Comparison of ENCODE assay signal across 31 cellular contexts in the genomic region with DNA sequence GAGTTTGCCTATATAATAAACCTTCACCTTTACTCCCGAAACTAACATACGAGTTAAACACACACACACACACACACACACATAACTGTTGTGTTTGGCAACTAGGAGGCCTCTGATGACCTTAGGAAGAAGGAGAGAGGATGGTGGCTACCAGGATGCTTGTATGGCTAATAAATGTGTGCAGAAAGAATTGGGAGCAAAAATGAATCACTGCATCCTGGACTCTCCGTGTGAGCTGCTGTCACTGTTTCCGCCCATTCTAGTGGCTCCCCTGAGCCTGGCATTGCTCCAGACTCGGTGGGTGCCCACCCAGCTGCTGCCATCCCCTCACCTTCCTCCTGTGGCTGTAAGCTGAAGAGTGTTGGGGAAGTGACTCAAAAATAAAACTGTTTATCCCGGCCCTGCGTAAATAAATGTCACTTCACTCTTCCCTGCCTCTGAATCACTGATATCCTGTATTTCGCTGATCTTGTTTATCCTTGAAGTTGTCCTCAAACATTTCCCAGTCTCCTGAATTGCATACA.
"Had no signal": no experiment of that assay in that cellular context is flagged by ENCODE, and none has a peak within 500 bp of the region (broad histone marks: within the 10 kb centered on the region; RNA-seq: fewer than 3 reads in every experiment).

No MANE protein-coding gene starts in this region.

- H3K27me3 ChIP-seq: adrenal gland, body of pancreas, esophagus squamous epithelium had no signal

- H3K27ac ChIP-seq: adrenal gland, body of pancreas, epithelial cell of prostate, esophagus squamous epithelium, gastroesophageal sphincter, WERI-Rb-1 had no signal

- H3K4me1 ChIP-seq: adrenal gland, body of pancreas, esophagus squamous epithelium, gastroesophageal sphincter had no signal

- H3K9me3 Mint-ChIP-seq: effector memory CD8-positive, alpha-beta T cell had no signal

- ATAC-seq: activated CD4-positive, CD25-positive, alpha-beta regulatory T cell treated with anti-CD3 and anti-CD28 coated beads, Interleukin-2, amount 50 U/mL, for 24 hours; activated CD8-positive, alpha-beta T cell treated with anti-CD3 and anti-CD28 coated beads for 36 hours; activated naive CD8-positive, alpha-beta T cell treated with anti-CD3 and anti-CD28 coated beads, Interleukin-2, amount 50 U/mL, for 24 hours; activated T-cell treated with anti-CD3 and anti-CD28 coated beads, Interleukin-2, amount 50 U/mL, for 4 hours; activated T-helper 17 cell treated with anti-CD3 and anti-CD28 coated beads, Interleukin-2, amount 50 U/mL, for 72 hours; body of pancreas; effector memory CD8-positive, alpha-beta T cell; gastroesophageal sphincter; T-helper 17 cell had no signal

- DNase-seq: activated B cell treated with CpG ODN at 0.5 μM for 24 hours; activated CD4-positive, alpha-beta T cell treated with anti-CD3 and anti-CD28 coated beads for 48 hours; activated CD4-positive, alpha-beta T cell treated with anti-CD3 and anti-CD28 coated beads, Interleukin-2, amount 50 U/mL, for 1 hour; activated CD4-positive, alpha-beta T cell treated with anti-CD3 and anti-CD28 coated beads, Interleukin-2, amount 50 U/mL, for 48 hours; activated CD8-positive, alpha-beta memory T cell treated with anti-CD3 and anti-CD28 coated beads for 24 hours; activated CD8-positive, alpha-beta T cell treated with anti-CD3 and anti-CD28 coated beads for 36 hours; activated effector memory CD4-positive, alpha-beta T cell treated with Interleukin-2 at 50 U/mL for 16 hours; activated gamma-delta T cell treated with Interleukin-2 at 50 U/mL for 16 hours; activated naive CD4-positive, alpha-beta T cell treated with Interleukin-2 at 50 U/mL for 16 hours; activated naive CD8-positive, alpha-beta T cell treated with anti-CD3 and anti-CD28 coated beads for 36 hours; activated naive CD8-positive, alpha-beta T cell treated with anti-CD3 and anti-CD28 coated beads, Interleukin-2, amount 50 U/mL, for 24 hours; activated T-cell treated with anti-CD3 and anti-CD28 coated beads, Interleukin-2, amount 50 U/mL, for 4 hours; adrenal gland; aorta; body of pancreas; caudate nucleus; effector CD4-positive, alpha-beta T cell; effector memory CD8-positive, alpha-beta T cell; esophagus squamous epithelium; foreskin melanocyte; head of caudate nucleus; T-helper 1 cell; T-helper 17 cell; T1000; WERI-Rb-1 had no signal

- H3K36me3 ChIP-seq: adrenal gland, esophagus squamous epithelium, gastroesophageal sphincter, WERI-Rb-1 had no signal

- H3K4me1 Mint-ChIP-seq: activated B cell treated with CpG ODN at 0.5 μM for 24 hours; activated naive CD4-positive, alpha-beta T cell treated with anti-CD3 and anti-CD28 coated beads, Interleukin-2, amount 50 U/mL, for 24 hours; activated naive CD8-positive, alpha-beta T cell treated with anti-CD3 and anti-CD28 coated beads for 36 hours; activated naive CD8-positive, alpha-beta T cell treated with anti-CD3 and anti-CD28 coated beads, Interleukin-2, amount 50 U/mL, for 24 hours; activated T-helper 17 cell treated with anti-CD3 and anti-CD28 coated beads, Interleukin-2, amount 50 U/mL, for 72 hours; T-helper 17 cell had no signal

- H3K27me3 Mint-ChIP-seq: activated B cell treated with CpG ODN at 0.5 μM for 24 hours; activated naive CD8-positive, alpha-beta T cell treated with anti-CD3 and anti-CD28 coated beads for 36 hours; activated naive CD8-positive, alpha-beta T cell treated with anti-CD3 and anti-CD28 coated beads, Interleukin-2, amount 50 U/mL, for 24 hours; T-helper 17 cell had no signal

- H3K4me3 ChIP-seq: adrenal gland, body of pancreas, esophagus squamous epithelium, gastroesophageal sphincter had no signal

- H3K27ac Mint-ChIP-seq: activated B cell treated with CpG ODN at 0.5 μM for 24 hours; activated CD8-positive, alpha-beta T cell treated with anti-CD3 and anti-CD28 coated beads for 36 hours; activated naive CD4-positive, alpha-beta T cell treated with anti-CD3 and anti-CD28 coated beads, Interleukin-2, amount 50 U/mL, for 24 hours; activated naive CD8-positive, alpha-beta T cell treated with anti-CD3 and anti-CD28 coated beads for 36 hours; activated naive CD8-positive, alpha-beta T cell treated with anti-CD3 and anti-CD28 coated beads, Interleukin-2, amount 50 U/mL, for 24 hours; activated T-helper 17 cell treated with anti-CD3 and anti-CD28 coated beads, Interleukin-2, amount 50 U/mL, for 72 hours; effector memory CD8-positive, alpha-beta T cell; T-helper 17 cell; T-helper 2 cell treated with Interferon-gamma antibody and Interleukin-4, amounts not matched to agents 5 μg/mL and 100 μg/mL, for 36 hours had no signal

- H3K4me3 Mint-ChIP-seq: activated B cell treated with CpG ODN at 0.5 μM for 24 hours; activated CD8-positive, alpha-beta T cell treated with anti-CD3 and anti-CD28 coated beads for 36 hours; activated naive CD4-positive, alpha-beta T cell treated with anti-CD3 and anti-CD28 coated beads, Interleukin-2, amount 50 U/mL, for 24 hours; activated naive CD8-positive, alpha-beta T cell treated with anti-CD3 and anti-CD28 coated beads for 36 hours; activated naive CD8-positive, alpha-beta T cell treated with anti-CD3 and anti-CD28 coated beads, Interleukin-2, amount 50 U/mL, for 24 hours; activated T-cell treated with anti-CD3 and anti-CD28 coated beads, Interleukin-2, amount 50 U/mL, for 4 hours; activated T-helper 17 cell treated with anti-CD3 and anti-CD28 coated beads, Interleukin-2, amount 50 U/mL, for 72 hours; effector memory CD8-positive, alpha-beta T cell; T-helper 17 cell; T-helper 2 cell treated with Interferon-gamma antibody and Interleukin-4, amounts not matched to agents 5 μg/mL and 100 μg/mL, for 36 hours had no signal

- H3K36me3 Mint-ChIP-seq: activated naive CD4-positive, alpha-beta T cell treated with anti-CD3 and anti-CD28 coated beads, Interleukin-2, amount 50 U/mL, for 24 hours; activated naive CD8-positive, alpha-beta T cell treated with anti-CD3 and anti-CD28 coated beads for 36 hours had no signal
